ENCODE assay signal across 7 cellular contexts in genomic region chr11:120324932-120325810, GRCh38. TPM values are rescaled to one million over a fixed set of nuclear protein-coding genes. Genes with fewer than 3 reads are reported as not detected.
DNase-seq lines count a peak whose midpoint lies in the region; ATAC-seq and TF ChIP-seq lines count a peak whose summit lies in the region.

TSS of gene TLCD5 (plus strand) at chr11:120325299. CDS start at chr11:120327442, 2,143 bp downstream.

- peaks cover 7% of the 10 kb centered on the region for H3K36me3 ChIP-seq in IMR-90 (ENCODE audit: control insufficient read depth, insufficient read depth, low read length)
- H3K36me3 ChIP-seq in SK-N-MC (ENCODE audit: insufficient read depth, low read length) = peaks cover 3% of the 10 kb centered on the region; the same call in 1 of the 2 replicates
- peaks cover 4% of the 10 kb centered on the region for H3K36me3 ChIP-seq in brain microvascular endothelial cell (replicated peaks)
- no peaks in the 10 kb centered on the region for H3K36me3 ChIP-seq in iPS-15b (ENCODE audit: control insufficient read depth, insufficient read depth, low read length)
- peaks cover 0 to 5% (median 0%) of the 10 kb centered on the region in 4 donors for H3K36me3 ChIP-seq in sigmoid colon

- H3K4me1 ChIP-seq in IMR-90 (ENCODE audit: control insufficient read depth, insufficient read depth, low read length) (peaks cover 6% of the 10 kb centered on the region), iPS-15b (ENCODE audit: control insufficient read depth, insufficient read depth, low read length) (no peaks in the 10 kb centered on the region), sigmoid colon (peaks cover 0 to 18% (median 12%) of the 10 kb centered on the region in 4 donors)

- H4K20me1 ChIP-seq in IMR-90 (ENCODE audit: insufficient read depth, low read length) = no peaks in the 10 kb centered on the region

- peak within 1 kb of the TSS; percentile 84 to 93 for H4K8ac ChIP-seq in IMR-90 (ENCODE audit: low read depth in 2 of 2, low read length in 2 of 2)

- H3K4me3 ChIP-seq in IMR-90 (ENCODE audit: insufficient read depth, low read depth, low read length) = peak within 1 kb of the TSS; percentile 97
- peak within 1 kb of the TSS; percentile 92 for H3K4me3 ChIP-seq in SK-N-MC
- peak within 1 kb of the TSS; percentile 65 for H3K4me3 ChIP-seq in brain microvascular endothelial cell (ENCODE audit: low read depth, low read length)
- H3K4me3 ChIP-seq in iPS-15b (ENCODE audit: low read depth, low read length) = peak within 1 kb of the TSS; percentile 70
- H3K4me3 ChIP-seq in sigmoid colon = peak within 1 kb of the TSS; percentile 44 to 70 (median 66)

- 0% methylated on average over 22 of the region's 84 CpGs; no CpG with 5 or more reads in 1 of the 2 experiments for WGBS in IMR-90 (ENCODE audit: extremely low coverage in 2 of 2, insufficient read length in 1 of 2), 2 experiments
- WGBS in sigmoid colon, 2 donors = 1 to 2% methylated on average over 84 of the region's 84 CpGs

- H2BK5ac ChIP-seq in IMR-90 (ENCODE audit: low read depth, low read length, poor library complexity, severe bottlenecking) = peak within 1 kb of the TSS; percentile 93

- H3K18ac ChIP-seq in IMR-90 (ENCODE audit: low read depth, low read length) = peak within 1 kb of the TSS; percentile 99

- peak within 1 kb of the TSS; percentile 74 for H3K56ac ChIP-seq in IMR-90 (ENCODE audit: extremely low read depth, insufficient read depth, low read length)

- no peaks in the 10 kb centered on the region for H3K27me3 ChIP-seq in IMR-90 (ENCODE audit: control insufficient read depth, insufficient read depth, low read length)
- H3K27me3 ChIP-seq in brain microvascular endothelial cell (replicated peaks) = no peaks in the 10 kb centered on the region
- H3K27me3 ChIP-seq in iPS-15b (ENCODE audit: control insufficient read depth, insufficient read depth, low read length) = peaks cover 14% of the 10 kb centered on the region
- no peaks in the 10 kb centered on the region for H3K27me3 ChIP-seq in sigmoid colon

- POLR2A ChIA-PET in IMR-90 (lab: Charles Lee; ENCODE audit: unreplicated experiment) = interaction anchor here (0.6 kb wide), 1 partner anchor 11 kb away, joined by 3 read pairs; the partner anchor contains the start of gene ARHGEF12

- peak within 1 kb of the TSS; percentile 98 for H4K5ac ChIP-seq in IMR-90 (ENCODE audit: low read depth, low read length)

- TF ChIP-seq POLR2A in IMR-90 (IDR thresholded peaks at IDR 0.05; ENCODE audit: low read depth, low read length) (peak; percentile 82), sigmoid colon (IDR thresholded peaks at IDR 0.05) (no peak)

- peak within 1 kb of the TSS; percentile 63 for H2AK5ac ChIP-seq in IMR-90 (ENCODE audit: low read depth, low read length)

- no peaks in the 10 kb centered on the region for H3K9me3 ChIP-seq in IMR-90 (ENCODE audit: control insufficient read depth, insufficient read depth, low read length)
- no peaks in the 10 kb centered on the region for H3K9me3 ChIP-seq in SK-N-MC (ENCODE audit: low read depth, low read length)
- H3K9me3 ChIP-seq in iPS-15b (ENCODE audit: control insufficient read depth, insufficient read depth, low read length) = no peaks in the 10 kb centered on the region
- H3K9me3 ChIP-seq in sigmoid colon = no peaks in the 10 kb centered on the region

- peak within 1 kb of the TSS; percentile 97; the same call in 2 of the 3 replicates for H2BK15ac ChIP-seq in IMR-90 (ENCODE audit: low read depth, low read length)

- BruUV-seq in IMR-90 (replicated peaks; lab: Mats Ljungman, UMichigan) = no TSS peak

- TF ChIP-seq CTCF in GM13977 (IDR thresholded peaks at IDR 0.05; ENCODE audit: extremely low read depth, insufficient read depth, missing control alignments) (peak; percentile 36), IMR-90 (conservative IDR thresholded peaks at IDR 0.05; ENCODE audit: low read depth, low read length) (peak; percentile 31), brain microvascular endothelial cell (IDR thresholded peaks at IDR 0.05; ENCODE audit: low read depth, low read length, missing control alignments) (peak; percentile 26), sigmoid colon (IDR thresholded peaks at IDR 0.05) (no peak)

- H3K4ac ChIP-seq in IMR-90 (ENCODE audit: low read depth, low read length) = peak within 1 kb of the TSS; percentile 70

- CTCF ChIA-PET in IMR-90 (lab: Yijun Ruan, JAX) = no interaction called here

- H3K4me2 ChIP-seq in IMR-90 (ENCODE audit: low read depth, low read length) = peak within 1 kb of the TSS; percentile 100

- H2BK120ac ChIP-seq in IMR-90 (ENCODE audit: low read depth, low read length) = peak within 1 kb of the TSS; percentile 81

- peaks cover 30 to 40% of the 10 kb centered on the region in 2 experiments for H3K79me1 ChIP-seq in IMR-90 (ENCODE audit: low read depth in 1 of 2, low read length in 2 of 2)

- H3K14ac ChIP-seq in IMR-90 (replicated peaks; ENCODE audit: low read depth, low read length) = peak within 1 kb of the TSS; percentile 89

- peak within 1 kb of the TSS; percentile 82 for H3K23ac ChIP-seq in IMR-90 (ENCODE audit: low read depth, low read length)

- H2AK9ac ChIP-seq in IMR-90 (replicated peaks; ENCODE audit: low read depth, low read length, poor library complexity) = peak within 1 kb of the TSS; percentile 79

- in situ Hi-C loops in GM13977 (cut with MboI; ENCODE audit: low pct_unique_long_range_greater_than_20kb, low sequenced_read_pairs, unreplicated experiment) = no loop called here
- in situ Hi-C loops in IMR-90 (cut with MboI; ENCODE audit: low sequenced_read_pairs) = loop anchor here (25.0 kb wide), 2 partner anchors 112 to 362 kb away; no protein-coding TSS in a partner anchor
- in situ Hi-C loops in brain microvascular endothelial cell (cut with HindIII; ENCODE audit: low pct_ligation_motif_present, low sequenced_read_pairs) = no loop called here

- dilution Hi-C loops in IMR-90 (cut with HindIII; ENCODE audit: low sequenced_read_pairs, unreplicated experiment) = no loop called here

- peak within 1 kb of the TSS; percentile 71 for H4K91ac ChIP-seq in IMR-90 (ENCODE audit: insufficient read depth, low read depth, low read length)

- peak within 1 kb of the TSS; percentile 99 for H3K9ac ChIP-seq in IMR-90 (ENCODE audit: low read depth, low read length)
- H3K9ac ChIP-seq in SK-N-MC (ENCODE audit: insufficient read length) = peak within 1 kb of the TSS; percentile 82
- H3K9ac ChIP-seq in iPS-15b (ENCODE audit: low read depth, low read length) = peak within 1 kb of the TSS; percentile 55

- H2BK20ac ChIP-seq in IMR-90 (ENCODE audit: low read depth, low read length) = peak within 1 kb of the TSS; percentile 14; the same call in 1 of the 2 replicates

- peak within 1 kb of the TSS; percentile 92 for H2AFZ ChIP-seq in IMR-90 (replicated peaks; ENCODE audit: low read length, poor library complexity)

- intact Hi-C loops in IMR-90 (cut with micrococcal nuclease) (no loop called here), sigmoid colon (cut with DNase I) (no loop called here)

- peak; percentile 84 for DNase-seq in GM13977 (ENCODE audit: low spot score)
- DNase-seq in IMR-90 = peak; percentile 68
- no peak for DNase-seq in SK-N-MC (ENCODE audit: low read depth, low spot score)
- DNase-seq in brain microvascular endothelial cell = peak; percentile 63
- peak; percentile 76 for DNase-seq in sigmoid colon
- no peak for DNase-seq in GM19240 (ENCODE audit: insufficient read length, low spot score)

- no peak for TF ChIP-seq RAD21 in IMR-90 (IDR thresholded peaks at IDR 0.05; ENCODE audit: low read length)

- ATAC-seq in IMR-90 (ENCODE audit: low read depth) = peak; percentile 92

- no peak for TF ChIP-seq EP300 in sigmoid colon (IDR thresholded peaks at IDR 0.05)

- peak within 1 kb of the TSS; percentile 97 for H3K27ac ChIP-seq in IMR-90 (ENCODE audit: insufficient read depth, low read length)
- H3K27ac ChIP-seq in SK-N-MC = no peak within 1 kb of the TSS
- H3K27ac ChIP-seq in brain microvascular endothelial cell = peak within 1 kb of the TSS; percentile 96
- peak within 1 kb of the TSS; percentile 81 to 90 (median 85) for H3K27ac ChIP-seq in sigmoid colon

- H3K9me1 ChIP-seq in IMR-90 (ENCODE audit: insufficient read depth, low read length) = peaks cover 10% of the 10 kb centered on the region

TF ChIP-seq in IMR-90, 13 proteins besides CTCF, POLR2A, EP300 and RAD21 (continues in another document):
- TF ChIP-seq CEBPB (IDR thresholded peaks at IDR 0.05; ENCODE audit: low read depth, low read length) = no peak
- no peak for TF ChIP-seq BHLHE40 (IDR thresholded peaks at IDR 0.05; ENCODE audit: low read depth, low read length)
- peak; percentile 57; the same call in 1 of the 2 replicates for TF ChIP-seq MXI1 (IDR thresholded peaks at IDR 0.05; ENCODE audit: borderline replicate concordance, low read depth, low read length)
- TF ChIP-seq ELK1 (IDR thresholded peaks at IDR 0.05; ENCODE audit: borderline replicate concordance, low read depth, low read length) = no peak
- TF ChIP-seq SMC3 (IDR thresholded peaks at IDR 0.05; ENCODE audit: low read depth, low read length) = 0 out of 2 replicates have a peak, but pooled peaks have one; percentile 4
- 0 out of 2 replicates have a peak, but pooled peaks have one; percentile 24 for TF ChIP-seq USF2 (IDR thresholded peaks at IDR 0.05; ENCODE audit: low read depth, low read length)
- TF ChIP-seq MAZ (IDR thresholded peaks at IDR 0.05; ENCODE audit: borderline replicate concordance, low read depth, low read length) = peak; percentile 80; the same call in 1 of the 2 replicates
- TF ChIP-seq MAFK (IDR thresholded peaks at IDR 0.05; ENCODE audit: low read depth, low read length) = no peak

RNA-seq across cellular contexts. Expression of gene TLCD5, which starts in this region (rescaled TPM):
- total RNA-seq in IMR-90 (2012; rRNA removed) (11.5 and 11.7 TPM in 2 replicates), sigmoid colon (1 to 10 TPM; 3.3 to 7.2 (median 4.4) TPM)
- polyA plus RNA-seq in IMR-90 (2012; rRNA removed) (6.8 and 9.5 TPM in 2 replicates), sigmoid colon (1 to 10 TPM in 1 of 3 donors, under 1 TPM in 1, not detected in 1; 0.60 to 1.1 TPM)
- polyA plus RNA-seq in IMR-90 (2012; cell fraction: cytosol; rRNA removed) = 3.3 and 6.1 TPM in 2 replicates
- polyA plus RNA-seq in IMR-90 (2012; cell fraction: nucleus; rRNA removed; ENCODE audit: low replicate concordance) = 7.4 and 38.8 TPM in 2 replicates

Comparison
In these comparisons a context has a peak if more than half of its experiments do, and no peak if none do; other contexts are left out.
1. DNase-seq: peak in GM13977 (single experiment), IMR-90 (single experiment), brain microvascular endothelial cell (single experiment) and sigmoid colon (single experiment); none in SK-N-MC (single experiment) and GM19240 (single experiment).
2. CTCF ChIP-seq: peak in GM13977 (single experiment), IMR-90 (single experiment) and brain microvascular endothelial cell (single experiment); none in sigmoid colon (0 of 4).
3. Peak in every context shown above with its lines, with median percentiles within 50 percentile points of each other: H3K4me3 ChIP-seq and H3K9ac ChIP-seq.